In the genomic region with DNA sequence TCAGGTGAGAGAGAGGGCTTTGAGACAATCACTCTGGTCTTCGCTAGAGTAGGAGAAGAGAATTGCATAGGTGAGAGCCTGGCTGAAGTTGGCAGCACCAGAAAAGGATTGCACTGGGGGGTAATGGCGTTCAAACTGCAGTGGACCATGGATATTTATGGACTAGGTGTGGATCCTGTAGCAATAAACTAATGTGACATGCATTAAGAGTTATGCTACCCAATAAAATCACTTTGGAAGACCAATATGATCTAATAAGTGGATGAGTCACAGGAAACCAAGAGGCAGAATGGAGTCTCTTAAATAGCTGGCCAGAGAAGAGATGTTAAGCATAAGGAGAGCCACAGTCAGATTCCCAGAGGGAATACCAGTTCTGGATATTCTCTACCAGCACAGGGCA, we compare ENCODE assay signal across 31 cellular contexts.
DNase-seq lines count a peak whose midpoint lies in the region; ATAC-seq, FAIRE-seq and TF ChIP-seq lines count a peak whose summit lies in the region.
"Had no signal": no experiment of that assay in that cellular context is flagged by ENCODE, and none has a peak within 500 bp of the region (broad histone marks: within the 10 kb centered on the region; RNA-seq: fewer than 3 reads in every experiment).

No MANE protein-coding gene starts in this region.

- in situ Hi-C loops in astrocyte of the spinal cord (cut with HindIII; ENCODE audit: low sequenced_read_pairs), result no loop called here

- FAIRE-seq in HTR-8/SVneo (lab: Jason Lieb, UNC) (no peak), urothelium cell line (lab: Jason Lieb, UNC) (no peak)
- FAIRE-seq: GM18507 had no signal

- H3K4me3 ChIP-seq in astrocyte of the spinal cord (ENCODE audit: low read depth, low read length), result no peak overlapping the region
- H3K4me3 ChIP-seq: hepatocyte, left ventricle myocardium inferior, right atrium auricular region, testis, vagina had no signal

- no peak for ATAC-seq in GM21723 (IDR thresholded peaks at IDR 0.05; ENCODE audit: unreplicated experiment)
- ATAC-seq: activated CD8-positive, alpha-beta T cell treated with anti-CD3 and anti-CD28 coated beads, Interleukin-2, amount 10 ng/mL, durations not matched to agents 7 days and 5 days; foreskin keratinocyte; natural killer cell had no signal

- TF ChIP-seq CTCF in astrocyte of the spinal cord (IDR thresholded peaks at IDR 0.05; ENCODE audit: low read depth, low read length), result no peak

- DNase-seq in EL, result peak; percentile 2
- DNase-seq in HTR-8/SVneo (ENCODE audit: insufficient read length, low spot score), result peak; percentile 31
- peak; percentile 3 for DNase-seq in astrocyte of the spinal cord (ENCODE audit: low read depth, low spot score)
- peak; percentile 12 for DNase-seq in urothelium cell line (ENCODE audit: low spot score)
- DNase-seq in pons (ENCODE audit: low spot score), result no peak
- no peak for DNase-seq in HPDE6-E6E7 (ENCODE audit: extremely low spot score)
- DNase-seq: activated CD4-positive, alpha-beta T cell treated with anti-CD3 and anti-CD28 coated beads for 1 hour; activated CD8-positive, alpha-beta T cell treated with anti-CD3 and anti-CD28 coated beads, Interleukin-2, amount 10 ng/mL, durations not matched to agents 7 days and 5 days; activated gamma-delta T cell; activated T-cell treated with anti-CD3 and anti-CD28 coated beads for 4 hours; CD4-positive, alpha-beta T cell; DMS 273 treated with DMSO at 0.1 percent for 48 hours; foreskin keratinocyte; GF-D8; H9; left ventricle myocardium inferior; midbrain; MM.1S; natural killer cell; NCI-H1436 treated with DMSO at 0.1 percent for 48 hours; NCI-H2107; NCI-H510A treated with DMSO at 0.1 percent for 48 hours; stimulated activated CD4-positive, alpha-beta T cell treated with anti-CD3 and anti-CD28 coated beads, Interleukin-12 subunit alpha, Interleukin-12 subunit beta, amount 100 ng/mL, for 4 hours; stimulated activated CD4-positive, alpha-beta T cell treated with anti-CD3 and anti-CD28 coated beads, Interleukin-4, amount 100 ng/mL, for 4 hours; stimulated activated naive CD4-positive, alpha-beta T cell; testis had no signal

Comparison
In these comparisons a context has a peak if more than half of its experiments do, and no peak if none do; other contexts are left out.
1. DNase-seq: peak in EL (single experiment), HTR-8/SVneo (single experiment), astrocyte of the spinal cord (single experiment) and urothelium cell line (single experiment); none in pons (single experiment) and HPDE6-E6E7 (single experiment).